ENCODE assay signal across 20 cellular contexts in the genomic region with DNA sequence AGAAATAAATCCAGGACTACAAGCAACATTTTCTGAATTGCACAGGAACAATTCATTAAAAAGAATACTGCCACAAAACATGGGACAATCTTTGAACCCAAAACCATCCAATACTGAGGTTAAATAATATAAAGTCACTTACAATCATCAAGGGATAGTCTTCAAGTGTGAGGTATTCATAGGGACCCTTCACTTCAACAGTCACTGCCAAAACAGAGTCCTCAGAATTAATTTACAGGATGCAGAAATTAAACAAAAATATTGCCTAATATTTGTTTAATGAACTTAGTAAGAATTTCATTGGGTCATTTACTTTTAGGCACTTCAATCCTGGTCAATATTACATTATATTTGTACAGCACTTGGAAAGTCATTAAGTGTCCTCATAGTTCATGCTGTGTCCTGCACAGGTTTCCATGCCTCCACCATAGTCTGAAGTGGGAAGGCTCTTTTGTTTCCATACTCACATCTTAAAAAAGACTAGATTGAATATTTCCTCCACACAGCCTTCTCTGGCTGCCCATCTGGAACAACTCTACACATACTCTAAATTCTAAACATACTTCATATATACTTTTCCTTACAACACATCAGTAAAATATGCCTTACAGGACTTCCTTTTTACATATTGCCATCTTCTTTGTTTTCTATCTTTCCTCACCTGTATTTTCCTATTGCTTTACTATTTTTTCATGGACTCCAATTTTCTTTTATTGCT. TPM values are rescaled to one million over a fixed set of nuclear protein-coding genes. Genes with fewer than 3 reads are reported as not detected.
DNase-seq lines count a peak whose midpoint lies in the region; ATAC-seq and TF ChIP-seq lines count a peak whose summit lies in the region.
"Had no signal": no experiment of that assay in that cellular context is flagged by ENCODE, and none has a peak within 500 bp of the region (broad histone marks: within the 10 kb centered on the region; RNA-seq: fewer than 3 reads in every experiment).

No MANE protein-coding gene starts in this region.

- H3K4me3 ChIP-seq in choroid plexus epithelial cell (ENCODE audit: low read depth, low read length) (no peak overlapping the region), mesenchymal stem cell (ENCODE audit: insufficient read depth in 1 of 2, low read depth in 1 of 2, low read length in 2 of 2) (no peak overlapping the region)
- H3K4me3 ChIP-seq in CD8-positive, alpha-beta T cell (ENCODE audit: low read depth, low read length), result no peak overlapping the region
- H3K4me3 ChIP-seq: SJSA1 had no signal

- peak overlapping the region; percentile 66 for H3K27ac ChIP-seq in mesenchymal stem cell (ENCODE audit: low read length, poor library complexity, severe bottlenecking)
- H3K27ac ChIP-seq in CD8-positive, alpha-beta T cell (ENCODE audit: low read depth, low read length), result no peak overlapping the region
- H3K27ac ChIP-seq: SJSA1 had no signal

- POLR2A ChIA-PET in CD8-positive, alpha-beta T cell (lab: Charles Lee), result interaction anchor here (0.9 kb wide), 1 partner anchor 45 kb away, joined by 3 read pairs; no protein-coding TSS in a partner anchor
- POLR2A ChIA-PET in T-cell (lab: Charles Lee), result no interaction called here

- no peak overlapping the region for H3K23ac ChIP-seq in mesenchymal stem cell (ENCODE audit: low read length in 2 of 2)

- no peak overlapping the region for H2BK5ac ChIP-seq in mesenchymal stem cell (ENCODE audit: low read depth, low read length, poor library complexity, severe bottlenecking)

- no peak overlapping the region for H3K9ac ChIP-seq in mesenchymal stem cell (ENCODE audit: low read length)

- H3K36me3 Mint-ChIP-seq in T-helper 2 cell treated with Interferon-gamma antibody and Interleukin-4, amounts not matched to agents 5 μg/mL and 100 μg/mL, for 36 hours (ENCODE audit: low read depth), result peaks cover 46% of the 10 kb centered on the region
- peaks cover 50% of the 10 kb centered on the region for H3K36me3 Mint-ChIP-seq in HFFc6 (ENCODE audit: low read depth)
- peaks cover 71% of the 10 kb centered on the region for H3K36me3 Mint-ChIP-seq in CD8-positive, alpha-beta T cell
- H3K36me3 Mint-ChIP-seq in T-cell, result peaks cover 52% of the 10 kb centered on the region

- DNase-seq in T-helper 2 cell treated with Interferon-gamma antibody and Interleukin-4, amounts not matched to agents 5 μg/mL and 100 μg/mL, for 36 hours (ENCODE audit: low spot score), result no peak
- DNase-seq in T-helper 2 cell, result no peak
- DNase-seq in HFFc6, result peak; percentile 2
- peak; percentile 46 for DNase-seq in choroid plexus epithelial cell (ENCODE audit: low read depth)
- DNase-seq in mesenchymal stem cell, result no peak
- no peak for DNase-seq in NCI-H2081 (lab: John Stamatoyannopoulos, UW)
- no peak for DNase-seq in CD8-positive, alpha-beta T cell
- no peak for DNase-seq in T-cell
- DNase-seq: activated CD4-positive, alpha-beta T cell treated with anti-CD3 and anti-CD28 coated beads, Interleukin-2, amount 50 U/mL, for 48 hours; activated T-cell treated with anti-CD3 and anti-CD28 coated beads, Interleukin-2, amount 50 U/mL, for 48 hours; C1 segment of cervical spinal cord; DMS 273 treated with DMSO at 0.1 percent for 48 hours; head of caudate nucleus; Kasumi-1; naive B cell; NCI-H187; stimulated activated CD8-positive, alpha-beta memory T cell treated with anti-CD3 and anti-CD28 coated beads, Interleukin-4, amount 100 ng/mL, for 48 hours had no signal

- H2AK5ac ChIP-seq in mesenchymal stem cell (ENCODE audit: low read length, severe bottlenecking), result no peak overlapping the region

- no peak overlapping the region for H3K4me3 Mint-ChIP-seq in T-helper 2 cell treated with Interferon-gamma antibody and Interleukin-4, amounts not matched to agents 5 μg/mL and 100 μg/mL, for 36 hours
- peak overlapping the region; percentile 37; the same call in 1 of the 2 replicates for H3K4me3 Mint-ChIP-seq in HFFc6
- H3K4me3 Mint-ChIP-seq in CD8-positive, alpha-beta T cell, result no peak overlapping the region
- H3K4me3 Mint-ChIP-seq in T-cell, result no peak overlapping the region
- H3K4me3 Mint-ChIP-seq: naive B cell, WTC11 had no signal

- H3K4me1 Mint-ChIP-seq in T-helper 2 cell treated with Interferon-gamma antibody and Interleukin-4, amounts not matched to agents 5 μg/mL and 100 μg/mL, for 36 hours (ENCODE audit: low read depth), result peaks cover 10% of the 10 kb centered on the region
- peaks cover 27% of the 10 kb centered on the region for H3K4me1 Mint-ChIP-seq in HFFc6 (ENCODE audit: low read depth)
- H3K4me1 Mint-ChIP-seq in CD8-positive, alpha-beta T cell (ENCODE audit: low read depth), result peaks cover 7% of the 10 kb centered on the region
- peaks cover 10 to 13% (median 12%) of the 10 kb centered on the region in 3 donors for H3K4me1 Mint-ChIP-seq in T-cell
- H3K4me1 Mint-ChIP-seq: WTC11 had no signal

- H3K27me3 ChIP-seq in mesenchymal stem cell (ENCODE audit: control insufficient read depth in 1 of 2, insufficient read depth in 1 of 2, low read length in 2 of 2), result no peaks in the 10 kb centered on the region
- no peaks in the 10 kb centered on the region for H3K27me3 ChIP-seq in CD8-positive, alpha-beta T cell (ENCODE audit: insufficient read depth, low read length)
- H3K27me3 ChIP-seq: SJSA1 had no signal

- CTCF ChIA-PET in CD8-positive, alpha-beta T cell (lab: Charles Lee), result no interaction called here
- CTCF ChIA-PET in T-cell (lab: Charles Lee), result no interaction called here

- no peaks in the 10 kb centered on the region for H3K9me3 Mint-ChIP-seq in T-helper 2 cell treated with Interferon-gamma antibody and Interleukin-4, amounts not matched to agents 5 μg/mL and 100 μg/mL, for 36 hours
- no peaks in the 10 kb centered on the region for H3K9me3 Mint-ChIP-seq in HFFc6
- no peaks in the 10 kb centered on the region for H3K9me3 Mint-ChIP-seq in CD8-positive, alpha-beta T cell
- H3K9me3 Mint-ChIP-seq in T-cell, result no peaks in the 10 kb centered on the region
- H3K9me3 Mint-ChIP-seq: activated naive CD4-positive, alpha-beta T cell treated with anti-CD3 and anti-CD28 coated beads, Interleukin-2, amount 50 U/mL, for 72 hours; naive B cell; WTC11 had no signal

- H3K4ac ChIP-seq in mesenchymal stem cell (ENCODE audit: low read depth in 1 of 2, low read length in 2 of 2), result no peak overlapping the region

- no peaks in the 10 kb centered on the region for H3K9me3 ChIP-seq in mesenchymal stem cell (ENCODE audit: control insufficient read depth, low read length)
- no peaks in the 10 kb centered on the region for H3K9me3 ChIP-seq in CD8-positive, alpha-beta T cell (ENCODE audit: low read length)
- H3K9me3 ChIP-seq: SJSA1 had no signal

- no peak overlapping the region for H2BK15ac ChIP-seq in mesenchymal stem cell (ENCODE audit: low read depth, poor library complexity, severe bottlenecking)

- H2AFZ ChIP-seq in mesenchymal stem cell (ENCODE audit: low read depth, low read length), result no peak overlapping the region

- no peak overlapping the region for H3K4me2 ChIP-seq in mesenchymal stem cell (ENCODE audit: low read length, poor library complexity, severe bottlenecking)

- ATAC-seq in CD8-positive, alpha-beta T cell, result no peak
- ATAC-seq in T-cell (replicated peaks in 1 of 4), result no peak
- ATAC-seq: activated naive CD4-positive, alpha-beta T cell treated with anti-CD3 and anti-CD28 coated beads, Interleukin-2, amount 50 U/mL, for 72 hours; WTC11 had no signal

- H3K79me1 ChIP-seq in mesenchymal stem cell (replicated peaks; ENCODE audit: low read length, poor library complexity, severe bottlenecking), result peaks cover 14% of the 10 kb centered on the region

- no peaks in the 10 kb centered on the region for H3K27me3 Mint-ChIP-seq in T-helper 2 cell treated with Interferon-gamma antibody and Interleukin-4, amounts not matched to agents 5 μg/mL and 100 μg/mL, for 36 hours (ENCODE audit: low read depth)
- no peaks in the 10 kb centered on the region for H3K27me3 Mint-ChIP-seq in HFFc6 (ENCODE audit: insufficient read depth)
- H3K27me3 Mint-ChIP-seq in CD8-positive, alpha-beta T cell (ENCODE audit: low read depth), result no peaks in the 10 kb centered on the region
- H3K27me3 Mint-ChIP-seq in T-cell, result no peaks in the 10 kb centered on the region
- H3K27me3 Mint-ChIP-seq: naive B cell had no signal

- peaks cover 3 to 82% of the 10 kb centered on the region in 2 experiments for H3K36me3 ChIP-seq in mesenchymal stem cell (ENCODE audit: control insufficient read depth in 1 of 2, insufficient read depth in 2 of 2, low read depth in 1 of 2, low read length in 2 of 2)
- peaks cover 29% of the 10 kb centered on the region for H3K36me3 ChIP-seq in CD8-positive, alpha-beta T cell (ENCODE audit: insufficient read depth, low read length)

- no peak overlapping the region for H4K8ac ChIP-seq in mesenchymal stem cell (ENCODE audit: low read length)

- TF ChIP-seq CTCF in HFFc6 (IDR thresholded peaks at IDR 0.05) (no peak), choroid plexus epithelial cell (conservative IDR thresholded peaks at IDR 0.05; ENCODE audit: low read depth, low read length) (no peak)
- TF ChIP-seq CTCF in CD8-positive, alpha-beta T cell (IDR thresholded peaks at IDR 0.05), result no peak

- intact Hi-C loops in CD8-positive, alpha-beta T cell (cut with DNase I, micrococcal nuclease), result no loop called here

- H3K27ac Mint-ChIP-seq in T-helper 2 cell treated with Interferon-gamma antibody and Interleukin-4, amounts not matched to agents 5 μg/mL and 100 μg/mL, for 36 hours, result peak overlapping the region; percentile 4
- H3K27ac Mint-ChIP-seq in HFFc6 (peak overlapping the region; percentile 3; the same call in 1 of the 2 replicates), T-cell (no peak overlapping the region)
- H3K27ac Mint-ChIP-seq in CD8-positive, alpha-beta T cell, result no peak overlapping the region
- H3K27ac Mint-ChIP-seq: activated naive CD4-positive, alpha-beta T cell treated with anti-CD3 and anti-CD28 coated beads, Interleukin-2, amount 50 U/mL, for 72 hours; WTC11 had no signal

- H3K4me1 ChIP-seq in mesenchymal stem cell (ENCODE audit: control insufficient read depth, insufficient read depth, low read depth, low read length), result no peaks in the 10 kb centered on the region
- H3K4me1 ChIP-seq in CD8-positive, alpha-beta T cell (ENCODE audit: insufficient read depth, low read length), result no peaks in the 10 kb centered on the region
- H3K4me1 ChIP-seq: SJSA1 had no signal

- no peak overlapping the region for H2BK12ac ChIP-seq in mesenchymal stem cell (ENCODE audit: low read length in 2 of 2)

- no peak overlapping the region for H3K14ac ChIP-seq in mesenchymal stem cell (ENCODE audit: low read length in 2 of 2)

- no peak overlapping the region for H3K18ac ChIP-seq in mesenchymal stem cell (ENCODE audit: low read depth in 1 of 2, low read length in 2 of 2)

- no peak overlapping the region for H2BK120ac ChIP-seq in mesenchymal stem cell (ENCODE audit: low read depth, low read length)

- no peak overlapping the region for H4K91ac ChIP-seq in mesenchymal stem cell (ENCODE audit: low read length)

RNA-seq across cellular contexts. Expression of gene VPS39, which starts 31.6 kb away (rescaled TPM):
- total RNA-seq in HFFc6 (2021; fragmentation: NEBNext Ultra II Directional; extraction: Animal tissue kit (Norgen Biotek cat#: 25700)), result 10 to 100 TPM; 51.1 to 58.5 (median 52.8) TPM
- polyA plus RNA-seq in mesenchymal stem cell (2013, experiment 1 of 2), result 34.2 TPM
- 32.4 TPM for polyA plus RNA-seq in mesenchymal stem cell (2013, experiment 2 of 2)
- 10 to 100 TPM; 81.5 to 82.9 TPM for total RNA-seq in CD8-positive, alpha-beta T cell
- total RNA-seq in T-cell, result 100 to 1,000 TPM in 3 of 5 donors, 10 to 100 TPM in 2; 98.5 to 113 (median 101) TPM

RNA-seq across cellular contexts. Expression of gene GANC, which starts 33.3 kb away (rescaled TPM):
- total RNA-seq in HFFc6 (2021; fragmentation: NEBNext Ultra II Directional; extraction: Animal tissue kit (Norgen Biotek cat#: 25700)), result 10 to 100 TPM; 23.7 to 30.8 (median 29.5) TPM
- 6.7 TPM for polyA plus RNA-seq in mesenchymal stem cell (2013, experiment 1 of 2)
- polyA plus RNA-seq in mesenchymal stem cell (2013, experiment 2 of 2), result 7.2 TPM
- total RNA-seq in CD8-positive, alpha-beta T cell, result 10 to 100 TPM; 15.5 to 19.3 TPM
- 10 to 100 TPM; 32.7 to 51.2 (median 45.7) TPM for total RNA-seq in T-cell

RNA-seq across cellular contexts. Expression of gene TMEM87A, which starts 33.5 kb away (rescaled TPM):
- total RNA-seq in HFFc6 (2021; fragmentation: NEBNext Ultra II Directional; extraction: Animal tissue kit (Norgen Biotek cat#: 25700)), result 10 to 100 TPM; 37.7 to 43.5 (median 40.1) TPM
- polyA plus RNA-seq in mesenchymal stem cell (2013, experiment 1 of 2), result 47.8 TPM
- polyA plus RNA-seq in mesenchymal stem cell (2013, experiment 2 of 2), result 52.9 TPM
- total RNA-seq in CD8-positive, alpha-beta T cell, result 10 to 100 TPM; 71.0 to 74.5 TPM
- 10 to 100 TPM; 44.0 to 55.4 (median 45.4) TPM for total RNA-seq in T-cell

Comparison
In these comparisons a context has a peak if more than half of its experiments do, and no peak if none do; other contexts are left out.
1. DNase-seq: peak in HFFc6 (single experiment) and choroid plexus epithelial cell (single experiment); none in T-helper 2 cell treated with Interferon-gamma antibody and Interleukin-4, amounts not matched to agents 5 μg/mL and 100 μg/mL, for 36 hours (single experiment), T-helper 2 cell (0 of 5), mesenchymal stem cell (single experiment), NCI-H2081 (0 of 2), CD8-positive, alpha-beta T cell (0 of 7) and T-cell (0 of 34).
2. H3K27ac Mint-ChIP-seq: peak in T-helper 2 cell treated with Interferon-gamma antibody and Interleukin-4, amounts not matched to agents 5 μg/mL and 100 μg/mL, for 36 hours (single experiment) and HFFc6 (single experiment); none in CD8-positive, alpha-beta T cell (single experiment) and T-cell (0 of 2).